ENCODE assay signal across 13 cellular contexts in genomic region chr6:149455028-149455732, GRCh38. TPM values are rescaled to one million over a fixed set of nuclear protein-coding genes. Genes with fewer than 3 reads are reported as not detected.
DNase-seq lines count a peak whose midpoint lies in the region; ATAC-seq, FAIRE-seq and TF ChIP-seq lines count a peak whose summit lies in the region.
"Had no signal": no experiment of that assay in that cellular context is flagged by ENCODE, and none has a peak within 500 bp of the region (broad histone marks: within the 10 kb centered on the region; RNA-seq: fewer than 3 reads in every experiment).

No MANE protein-coding gene starts in this region.

- TF ChIP-seq CTCF in ascending aorta (IDR thresholded peaks at IDR 0.05) (no peak), HepG2 (CRISPR knock-in tag; IDR thresholded peaks at IDR 0.05) (no peak), gastrocnemius medialis (IDR thresholded peaks at IDR 0.05 in 4 of 5, conservative IDR thresholded peaks at IDR 0.05 in 1 of 5) (no peak), A673 (conservative IDR thresholded peaks at IDR 0.05; ENCODE audit: low read depth, low read length) (no peak), omental fat pad (IDR thresholded peaks at IDR 0.05) (no peak)

- peak overlapping the region; percentile 58; the same call in 1 of the 2 replicates for H3K4me2 ChIP-seq in HepG2 (ENCODE audit: low read depth, low read length)
- H3K4me2 ChIP-seq: smooth muscle cell had no signal

- no peak for TF ChIP-seq POLR2A in HepG2 (IDR thresholded peaks at IDR 0.05; ENCODE audit: insufficient read depth in 1 of 2, low read depth in 2 of 2, low read length in 2 of 2)
- no peak for TF ChIP-seq POLR2A in gastrocnemius medialis (IDR thresholded peaks at IDR 0.05)

- H3K4me3 ChIP-seq in ascending aorta (no peak overlapping the region), HepG2 (replicated peaks in 1 of 3; ENCODE audit: insufficient read depth in 1 of 3, low read depth in 2 of 3, low read length in 3 of 3) (no peak overlapping the region), gastrocnemius medialis (no peak overlapping the region), A673 (ENCODE audit: low read depth, low read length, poor library complexity, severe bottlenecking) (no peak overlapping the region)
- H3K4me3 ChIP-seq: smooth muscle cell had no signal

- H3K27me3 ChIP-seq in ascending aorta (no peaks in the 10 kb centered on the region), HepG2 (ENCODE audit: control insufficient read depth in 1 of 2, insufficient read depth in 2 of 2, low read length in 2 of 2) (no peaks in the 10 kb centered on the region), gastrocnemius medialis (peaks cover 9 to 12% (median 10%) of the 10 kb centered on the region in 3 donors), A673 (replicated peaks; ENCODE audit: insufficient read depth, low read depth, low read length, poor library complexity) (peaks cover 7% of the 10 kb centered on the region)

- H3K36me3 ChIP-seq in ascending aorta (no peaks in the 10 kb centered on the region), HepG2 (replicated peaks in 1 of 2; ENCODE audit: control insufficient read depth in 1 of 2, insufficient read depth in 2 of 2, low read length in 2 of 2) (no peaks in the 10 kb centered on the region; a peak in 1 of 5 replicates), gastrocnemius medialis (no peaks in the 10 kb centered on the region), A673 (ENCODE audit: insufficient read depth, low read length, poor library complexity, severe bottlenecking) (no peaks in the 10 kb centered on the region)

- FAIRE-seq in HepG2 (lab: Jason Lieb, UNC): no peak

- ATAC-seq in HepG2 (peak; percentile 50), gastrocnemius medialis (peak in 1 of 2 donors; percentile 14), HG03139 (IDR thresholded peaks at IDR 0.05; ENCODE audit: unreplicated experiment) (no peak), omental fat pad (ENCODE audit: low FRiP score) (no peak)
- no peak for ATAC-seq in naive thymus-derived CD8-positive, alpha-beta T cell

- H3K4me1 ChIP-seq in ascending aorta (peaks cover 20 to 23% of the 10 kb centered on the region in 2 donors), HepG2 (ENCODE audit: insufficient read depth, low read length) (peaks cover 32% of the 10 kb centered on the region), gastrocnemius medialis (peaks cover 25 to 28% of the 10 kb centered on the region in 2 donors), A673 (ENCODE audit: insufficient read depth, low read length, poor library complexity, severe bottlenecking) (peaks cover 7% of the 10 kb centered on the region)

- intact Hi-C loops in ascending aorta (cut with DNase I): no loop called here
- intact Hi-C loops in HepG2 (cut with micrococcal nuclease; ENCODE audit: unreplicated experiment): no loop called here
- intact Hi-C loops in gastrocnemius medialis (cut with DNase I; ENCODE audit: low total_unique reads): loop anchor here (5.0 kb wide), 1 partner anchor 62 kb away; no protein-coding TSS in a partner anchor
- intact Hi-C loops in A673 (cut with micrococcal nuclease; ENCODE audit: unreplicated experiment): no loop called here

- no peak overlapping the region for H3K4me3 Mint-ChIP-seq in naive thymus-derived CD8-positive, alpha-beta T cell
- H3K4me3 Mint-ChIP-seq: CD8-positive, alpha-beta memory T cell; mesothelial cell of epicardium had no signal

- H2AFZ ChIP-seq in HepG2 (ENCODE audit: low read length): no peak overlapping the region

- peak overlapping the region in 2 of 10 donors; percentile 59 to 87 for H3K27ac Mint-ChIP-seq in naive thymus-derived CD8-positive, alpha-beta T cell
- H3K27ac Mint-ChIP-seq: mesothelial cell of epicardium had no signal

- H3K36me3 Mint-ChIP-seq in naive thymus-derived CD8-positive, alpha-beta T cell: peaks cover 0 to 55% (median 16%) of the 10 kb centered on the region in 3 donors
- H3K36me3 Mint-ChIP-seq: mesothelial cell of epicardium had no signal

- H3K27me3 Mint-ChIP-seq in naive thymus-derived CD8-positive, alpha-beta T cell: peaks cover 0 to 4% (median 0%) of the 10 kb centered on the region in 5 donors
- H3K27me3 Mint-ChIP-seq: CD8-positive, alpha-beta memory T cell had no signal

- no peak for TF ChIP-seq RAD21 in HepG2 (CRISPR knock-in tag; IDR thresholded peaks at IDR 0.05)

- POLR2A ChIA-PET in HepG2 (lab: Yijun Ruan, JAX): interaction anchor here (0.7 kb wide), 1 partner anchor 29 kb away, joined by 5 read pairs; the partner anchor contains the start of gene ZC3H12D
- POLR2A ChIA-PET in naive thymus-derived CD8-positive, alpha-beta T cell (lab: Charles Lee): interaction anchor here (1.1 kb wide), 1 partner anchor 30 kb away, joined by 5 read pairs; the partner anchor contains the start of gene ZC3H12D
- POLR2A ChIA-PET in A673 (lab: Charles Lee; ENCODE audit: low non-redundant PET): interaction anchor here (0.6 kb wide), 1 partner anchor 58 kb away, joined by 4 read pairs; no protein-coding TSS in a partner anchor

- no peaks in the 10 kb centered on the region for H3K9me3 Mint-ChIP-seq in naive thymus-derived CD8-positive, alpha-beta T cell
- H3K9me3 Mint-ChIP-seq: mesothelial cell of epicardium had no signal

- no peaks in the 10 kb centered on the region for H4K20me1 ChIP-seq in HepG2 (ENCODE audit: insufficient read depth, low read length)

- H3K9me3 ChIP-seq in ascending aorta (no peaks in the 10 kb centered on the region), HepG2 (ENCODE audit: low read length) (no peaks in the 10 kb centered on the region), gastrocnemius medialis (no peaks in the 10 kb centered on the region), A673 (ENCODE audit: low read depth, low read length, poor library complexity, severe bottlenecking) (no peaks in the 10 kb centered on the region)

- peaks cover 0 to 13% (median 4%) of the 10 kb centered on the region in 4 donors for H3K4me1 Mint-ChIP-seq in naive thymus-derived CD8-positive, alpha-beta T cell

- BruUV-seq in HepG2 (replicated peaks; lab: Mats Ljungman, UMichigan) (no TSS peak), A673 (replicated peaks; lab: Mats Ljungman, UMichigan) (no TSS peak)

- in situ Hi-C loops in HepG2 (cut with HindIII; ENCODE audit: extremely low pct_ligation_motif_present, low pct_unique_long_range_greater_than_20kb) (no loop called here), gastrocnemius medialis (cut with MboI; ENCODE audit: low sequenced_read_pairs in 4 of 4) (no loop called here)

- CTCF ChIA-PET in HepG2 (lab: Yijun Ruan, JAX; ENCODE audit: low intra/inter-chr PET ratio, low total read pairs): no interaction called here
- CTCF ChIA-PET in A673 (lab: Charles Lee): no interaction called here

- 80% methylated on average over 9 of the region's 11 CpGs for WGBS in HepG2 (ENCODE audit: low lambda C conversion rate)

- peak overlapping the region; percentile 74 to 76 for H3K27ac ChIP-seq in ascending aorta
- H3K27ac ChIP-seq in HepG2 (ENCODE audit: extremely low read length, insufficient read depth, low read length): no peak overlapping the region
- H3K27ac ChIP-seq in gastrocnemius medialis: peak overlapping the region; percentile 66 to 78 (median 72)
- H3K27ac ChIP-seq in A673 (ENCODE audit: low read depth, low read length, poor library complexity, severe bottlenecking): no peak overlapping the region

- DNase-seq in DMS79 (lab: John Stamatoyannopoulos, UW): peak; percentile 25
- no peak for DNase-seq in ascending aorta (ENCODE audit: low spot score in 2 of 2)
- no peak for DNase-seq in HepG2 (ENCODE audit: low spot score)
- no peak for DNase-seq in gastrocnemius medialis
- DNase-seq in naive thymus-derived CD8-positive, alpha-beta T cell: no peak
- no peak for DNase-seq in A673 (ENCODE audit: low spot score)
- DNase-seq in omental fat pad (ENCODE audit: low spot score): no peak
- DNase-seq: activated CD4-positive, alpha-beta T cell treated with anti-CD3 and anti-CD28 coated beads for 4 hours; activated naive CD4-positive, alpha-beta T cell treated with anti-CD3 and anti-CD28 coated beads, Interleukin-2, amount 50 U/mL, for 16 hours; CD8-positive, alpha-beta memory T cell had no signal

- no peak overlapping the region for H3K9ac ChIP-seq in HepG2 (ENCODE audit: insufficient read depth, low read depth, low read length)

- TF ChIP-seq EP300 in HepG2 (IDR thresholded peaks at IDR 0.05; ENCODE audit: low read depth in 2 of 2, low read length in 2 of 2) (no peak), HepG2 (CRISPR knock-in tag; IDR thresholded peaks at IDR 0.05; ENCODE audit: borderline replicate concordance) (no peak)

- no peaks in the 10 kb centered on the region for H3K79me2 ChIP-seq in HepG2 (ENCODE audit: insufficient read depth, low read length)

RNA-seq across cellular contexts. Expression of gene ZC3H12D, which starts 29.6 kb away (rescaled TPM):
- total RNA-seq in ascending aorta (1.5 TPM), HepG2 (2016; rRNA removed; fragmentation: Illumina TruSeq; extraction: Trizol) (2.1 and 2.7 TPM in 2 replicates), gastrocnemius medialis (under 1 TPM in 3 of 4 donors, not detected in 1; 0.03 to 0.36 (median 0.24) TPM), A673 (2021) (0.30 and 0.33 TPM in 2 replicates), omental fat pad (1 to 10 TPM; 2.0 to 8.9 (median 2.2) TPM)
- total RNA-seq in HepG2 (2016; cell fraction: cytosol; rRNA removed; fragmentation: Illumina TruSeq; extraction: Trizol; ENCODE audit: low read depth): 0.88 and 0.91 TPM in 2 replicates
- 1.2 and 1.9 TPM in 2 replicates for total RNA-seq in HepG2 (2016; cell fraction: insoluble cytoplasmic fraction; rRNA removed; fragmentation: Illumina TruSeq; extraction: Trizol)
- 1.1 and 1.2 TPM in 2 replicates for total RNA-seq in HepG2 (2016; cell fraction: membrane; rRNA removed; fragmentation: Illumina TruSeq; extraction: Trizol)
- total RNA-seq in HepG2 (2016; cell fraction: nucleus; rRNA removed; fragmentation: Illumina TruSeq; extraction: Trizol): 2.5 and 3.1 TPM in 2 replicates
- polyA plus RNA-seq in HepG2 (2011; rRNA removed): 1.2 and 1.7 TPM in 2 replicates
- 0.85 and 1.1 TPM in 2 replicates for polyA plus RNA-seq in HepG2 (2011; cell fraction: cytosol; rRNA removed)
- 2.7 and 3.3 TPM in 2 replicates for polyA plus RNA-seq in HepG2 (2011; cell fraction: nucleus; rRNA removed)
- 0.52 and 1.1 TPM in 2 replicates for polyA plus RNA-seq in HepG2 (2012)
- 0.17 and 0.23 TPM in 2 replicates for polyA plus RNA-seq in HepG2 (2016; cell fraction: cytosol; fragmentation: Illumina TruSeq; extraction: Trizol; ENCODE audit: low read depth)
- 0.86 and 1.6 TPM in 2 replicates for polyA plus RNA-seq in HepG2 (2016; cell fraction: insoluble cytoplasmic fraction; fragmentation: Illumina TruSeq; extraction: Trizol; ENCODE audit: low read depth)
- polyA plus RNA-seq in HepG2 (2016; cell fraction: membrane; fragmentation: Illumina TruSeq; extraction: Trizol; ENCODE audit: low read depth): 0.51 and 0.76 TPM in 2 replicates
- polyA plus RNA-seq in HepG2 (2016; cell fraction: nucleus; fragmentation: Illumina TruSeq; extraction: Trizol; ENCODE audit: insufficient read depth, low read depth): 2.8 and 3.1 TPM in 2 replicates
- polyA minus RNA-seq in HepG2 (2011; rRNA and poly(A)+ RNA removed; ENCODE audit: low replicate concordance): 0.54 and 3.2 TPM in 2 replicates
- polyA minus RNA-seq in HepG2 (2011; cell fraction: cytosol; rRNA and poly(A)+ RNA removed): 0.53 and 1.2 TPM in 2 replicates
- polyA minus RNA-seq in HepG2 (2011; cell fraction: nucleus; rRNA and poly(A)+ RNA removed): 2.2 and 2.9 TPM in 2 replicates
- 10 to 100 TPM; 61.9 to 63.5 TPM for total RNA-seq in naive thymus-derived CD8-positive, alpha-beta T cell
- 1 to 10 TPM; 1.1 to 1.7 (median 1.5) TPM for polyA plus RNA-seq in naive thymus-derived CD8-positive, alpha-beta T cell
- total RNA-seq: smooth muscle cell had no signal
- polyA plus RNA-seq: smooth muscle cell had no signal

RNA-seq across cellular contexts. Expression of gene SUMO4, which starts 55.1 kb away (rescaled TPM):
- not detected for total RNA-seq in ascending aorta
- 0.38 and 1.2 TPM in 2 replicates for total RNA-seq in HepG2 (2016; rRNA removed; fragmentation: Illumina TruSeq; extraction: Trizol)
- total RNA-seq in HepG2 (2016; cell fraction: cytosol; rRNA removed; fragmentation: Illumina TruSeq; extraction: Trizol; ENCODE audit: low read depth): not detected in 2 replicates
- 0.48 and 1.0 TPM in 2 replicates for total RNA-seq in HepG2 (2016; cell fraction: insoluble cytoplasmic fraction; rRNA removed; fragmentation: Illumina TruSeq; extraction: Trizol)
- not detected in 2 replicates for total RNA-seq in HepG2 (2016; cell fraction: membrane; rRNA removed; fragmentation: Illumina TruSeq; extraction: Trizol)
- 5.4 and 7.3 TPM in 2 replicates for total RNA-seq in HepG2 (2016; cell fraction: nucleus; rRNA removed; fragmentation: Illumina TruSeq; extraction: Trizol)
- 0.10 and 0.22 TPM in 2 replicates for polyA plus RNA-seq in HepG2 (2011; rRNA removed)
- polyA plus RNA-seq in HepG2 (2011; cell fraction: cytosol; rRNA removed): not detected in 2 replicates
- 0.58 and 0.73 TPM in 2 replicates for polyA plus RNA-seq in HepG2 (2011; cell fraction: nucleus; rRNA removed)
- polyA plus RNA-seq in HepG2 (2012): 0.13 and 0.25 TPM in 2 replicates
- not detected in 2 replicates for polyA plus RNA-seq in HepG2 (2016; cell fraction: cytosol; fragmentation: Illumina TruSeq; extraction: Trizol; ENCODE audit: low read depth)
- not detected in 2 replicates for polyA plus RNA-seq in HepG2 (2016; cell fraction: insoluble cytoplasmic fraction; fragmentation: Illumina TruSeq; extraction: Trizol; ENCODE audit: low read depth)
- polyA plus RNA-seq in HepG2 (2016; cell fraction: membrane; fragmentation: Illumina TruSeq; extraction: Trizol; ENCODE audit: low read depth): not detected in 2 replicates
- polyA plus RNA-seq in HepG2 (2016; cell fraction: nucleus; fragmentation: Illumina TruSeq; extraction: Trizol; ENCODE audit: insufficient read depth, low read depth): 0.92 and 0.94 TPM in 2 replicates
- polyA minus RNA-seq in HepG2 (2011; rRNA and poly(A)+ RNA removed; ENCODE audit: low replicate concordance): 1.6 and 2.1 TPM in 2 replicates
- not detected in 2 replicates for polyA minus RNA-seq in HepG2 (2011; cell fraction: cytosol; rRNA and poly(A)+ RNA removed)
- polyA minus RNA-seq in HepG2 (2011; cell fraction: nucleus; rRNA and poly(A)+ RNA removed): 12.4 and 14.9 TPM in 2 replicates
- 1 to 10 TPM in 1 of 4 donors, under 1 TPM in 1, not detected in 2; 0.33 to 6.3 TPM for total RNA-seq in gastrocnemius medialis
- 1 to 10 TPM; 5.1 to 6.0 TPM for total RNA-seq in naive thymus-derived CD8-positive, alpha-beta T cell
- polyA plus RNA-seq in naive thymus-derived CD8-positive, alpha-beta T cell: under 1 TPM; 0.30 to 0.80 (median 0.37) TPM
- 1.9 and 2.8 TPM in 2 replicates for total RNA-seq in A673 (2021)
- 10 to 100 TPM in 1 of 4 donors, 1 to 10 TPM in 3; 1.9 to 10.6 (median 4.7) TPM for total RNA-seq in omental fat pad

Comparison
In these comparisons a context has a peak if more than half of its experiments do, and no peak if none do; other contexts are left out.
1. H3K27ac ChIP-seq: peak in ascending aorta (2 of 2) and gastrocnemius medialis (4 of 4); none in HepG2 (single experiment) and A673 (single experiment).
2. RNA of gene ZC3H12D, which starts 29.6 kb away (total RNA-seq): 61.9 to 63.5 TPM in naive thymus-derived CD8-positive, alpha-beta T cell; 0.88 to 3.1 TPM in HepG2, 2.0 to 8.9 TPM in omental fat pad, 1.5 TPM in ascending aorta (single experiment), 0.30 to 0.33 TPM in A673 and 0.03 to 0.36 TPM in gastrocnemius medialis; every median in the first group is over 4 times any median in the second.